Comparison of ENCODE assay signal across 23 cellular contexts in the genomic region with DNA sequence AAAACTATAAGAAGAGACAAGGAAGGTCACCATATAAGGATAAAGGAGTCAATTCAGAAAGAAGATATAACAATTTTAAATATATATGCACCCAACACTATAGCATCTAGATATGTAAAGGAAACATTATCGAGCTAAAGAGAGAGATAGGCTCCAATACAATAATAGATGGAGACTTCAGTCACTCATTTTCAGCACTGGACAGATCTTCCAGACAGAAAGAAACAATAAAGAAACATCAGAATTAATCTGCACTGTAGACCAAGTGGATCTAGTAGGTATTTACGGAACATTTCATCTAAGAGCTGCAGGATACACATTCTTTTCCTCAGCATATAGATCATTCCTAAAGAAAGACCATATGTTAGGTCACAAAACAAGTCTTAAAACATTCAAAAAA.
DNase-seq lines count a peak whose midpoint lies in the region; FAIRE-seq and TF ChIP-seq lines count a peak whose summit lies in the region.
"Had no signal": no experiment of that assay in that cellular context is flagged by ENCODE, and none has a peak within 500 bp of the region (broad histone marks: within the 10 kb centered on the region; RNA-seq: fewer than 3 reads in every experiment).

No MANE protein-coding gene starts in this region.

- no peaks in the 10 kb centered on the region for H3K4me1 ChIP-seq in endodermal cell (ENCODE audit: control insufficient read depth, insufficient read depth, low read length)
- H3K4me1 ChIP-seq: BLaER1 treated with 17β-estradiol and CSF1 and Interleukin-3, amounts not matched to agents 10 nM and 100 nM; Caco-2 had no signal

- TF ChIP-seq RAD21 in Ishikawa (IDR thresholded peaks at IDR 0.05; ENCODE audit: low read depth): no peak

- WGBS in endodermal cell (ENCODE audit: insufficient coverage in 1 of 2, insufficient read length in 1 of 2), 2 experiments: 98% methylated on average over 2 of the region's 2 CpGs; no CpG with 5 or more reads in 1 of the 2 experiments

- H3K36me3 ChIP-seq in endodermal cell (ENCODE audit: control insufficient read depth, insufficient read depth, low read length): peaks cover 37% of the 10 kb centered on the region
- H3K36me3 ChIP-seq: BLaER1 treated with 17β-estradiol and CSF1 and Interleukin-3, amounts not matched to agents 10 nM and 100 nM had no signal

- TF ChIP-seq CTCF in endodermal cell (conservative IDR thresholded peaks at IDR 0.05) (no peak), GM10248 (IDR thresholded peaks at IDR 0.05; ENCODE audit: control extremely low read depth, extremely low read depth, low read depth, missing control alignments) (no peak)

- H3K27ac ChIP-seq in endodermal cell (ENCODE audit: low read depth, low read length): no peak overlapping the region
- H3K27ac ChIP-seq: BLaER1 treated with 17β-estradiol and CSF1 and Interleukin-3, amounts not matched to agents 10 nM and 100 nM; C4-2B had no signal

- H3K27me3 ChIP-seq in endodermal cell (ENCODE audit: control insufficient read depth, insufficient read depth, low read length, poor library complexity, severe bottlenecking): no peaks in the 10 kb centered on the region
- H3K27me3 ChIP-seq: BLaER1 treated with 17β-estradiol and CSF1 and Interleukin-3, amounts not matched to agents 10 nM and 100 nM had no signal

- FAIRE-seq in frontal cortex (lab: Jason Lieb, UNC): no peak
- FAIRE-seq: D721Med, GM12891, GM19239 had no signal

- H3K27me3 Mint-ChIP-seq in endodermal cell (ENCODE audit: insufficient read depth): no peaks in the 10 kb centered on the region
- H3K27me3 Mint-ChIP-seq: B cell; CD4-positive, alpha-beta T cell had no signal

- H3K36me3 Mint-ChIP-seq in endodermal cell (ENCODE audit: low read depth): peaks cover 33% of the 10 kb centered on the region
- H3K36me3 Mint-ChIP-seq: CD8-positive, alpha-beta T cell had no signal

- POLR2A ChIA-PET in GM10248 (lab: Yijun Ruan, JAX): no interaction called here

- DNase-seq in EH (ENCODE audit: low read depth): peak; percentile 1
- no peak for DNase-seq in endodermal cell
- DNase-seq in renal cortical epithelial cell (ENCODE audit: low read depth): peak; percentile 3
- no peak for DNase-seq in GM10248 (ENCODE audit: extremely low spot score)
- no peak for DNase-seq in NCI-H510A (lab: John Stamatoyannopoulos, UW)
- no peak for DNase-seq in activated CD4-positive, alpha-beta T cell treated with anti-CD3 and anti-CD28 coated beads for 1 hour
- DNase-seq in frontal cortex (ENCODE audit: low spot score in 2 of 2): no peak
- DNase-seq: 8988T; AML-193; Caco-2; Calu3; CD4-positive, alpha-beta T cell; CD8-positive, alpha-beta T cell; DMS79 treated with DMSO at 0.1 percent for 48 hours; EL; GDM1 had no signal

- no peak for TF ChIP-seq EP300 in Ishikawa (IDR thresholded peaks at IDR 0.05; ENCODE audit: borderline replicate concordance)

- peaks cover 73% of the 10 kb centered on the region for H3K9me3 Mint-ChIP-seq in endodermal cell

- no peak overlapping the region for H3K9ac ChIP-seq in endodermal cell (ENCODE audit: extremely low read depth, low read length, poor library complexity, severe bottlenecking)
- H3K9ac ChIP-seq: BLaER1 treated with 17β-estradiol and CSF1 and Interleukin-3, amounts not matched to agents 10 nM and 100 nM had no signal

- peaks cover 86% of the 10 kb centered on the region for H3K9me3 ChIP-seq in endodermal cell (ENCODE audit: control insufficient read depth, low read length)
- H3K9me3 ChIP-seq: Caco-2 had no signal

- no peak overlapping the region for H3K27ac Mint-ChIP-seq in endodermal cell
- H3K27ac Mint-ChIP-seq: B cell; CD4-positive, alpha-beta T cell; CD8-positive, alpha-beta T cell had no signal

- H3K4me1 Mint-ChIP-seq in endodermal cell: peaks cover 6% of the 10 kb centered on the region
- H3K4me1 Mint-ChIP-seq: B cell had no signal

- CTCF ChIA-PET in GM10248 (lab: Yijun Ruan, JAX): no interaction called here

- H3K4me3 Mint-ChIP-seq in endodermal cell: no peak overlapping the region
- H3K4me3 Mint-ChIP-seq: B cell; CD4-positive, alpha-beta T cell; CD8-positive, alpha-beta T cell had no signal

- peak overlapping the region; percentile 43 for H3K4me3 ChIP-seq in endodermal cell (ENCODE audit: low read length)
- H3K4me3 ChIP-seq: BLaER1 treated with 17β-estradiol and CSF1 and Interleukin-3, amounts not matched to agents 10 nM and 100 nM had no signal

TF ChIP-seq in Ishikawa, 13 proteins besides CTCF, POLR2A, EP300 and RAD21:
- no peak for TF ChIP-seq TCF12 (IDR thresholded peaks at IDR 0.05; ENCODE audit: low read depth)
- TF ChIP-seq CEBPB (IDR thresholded peaks at IDR 0.05): no peak
- TF ChIP-seq, protein P1, sequence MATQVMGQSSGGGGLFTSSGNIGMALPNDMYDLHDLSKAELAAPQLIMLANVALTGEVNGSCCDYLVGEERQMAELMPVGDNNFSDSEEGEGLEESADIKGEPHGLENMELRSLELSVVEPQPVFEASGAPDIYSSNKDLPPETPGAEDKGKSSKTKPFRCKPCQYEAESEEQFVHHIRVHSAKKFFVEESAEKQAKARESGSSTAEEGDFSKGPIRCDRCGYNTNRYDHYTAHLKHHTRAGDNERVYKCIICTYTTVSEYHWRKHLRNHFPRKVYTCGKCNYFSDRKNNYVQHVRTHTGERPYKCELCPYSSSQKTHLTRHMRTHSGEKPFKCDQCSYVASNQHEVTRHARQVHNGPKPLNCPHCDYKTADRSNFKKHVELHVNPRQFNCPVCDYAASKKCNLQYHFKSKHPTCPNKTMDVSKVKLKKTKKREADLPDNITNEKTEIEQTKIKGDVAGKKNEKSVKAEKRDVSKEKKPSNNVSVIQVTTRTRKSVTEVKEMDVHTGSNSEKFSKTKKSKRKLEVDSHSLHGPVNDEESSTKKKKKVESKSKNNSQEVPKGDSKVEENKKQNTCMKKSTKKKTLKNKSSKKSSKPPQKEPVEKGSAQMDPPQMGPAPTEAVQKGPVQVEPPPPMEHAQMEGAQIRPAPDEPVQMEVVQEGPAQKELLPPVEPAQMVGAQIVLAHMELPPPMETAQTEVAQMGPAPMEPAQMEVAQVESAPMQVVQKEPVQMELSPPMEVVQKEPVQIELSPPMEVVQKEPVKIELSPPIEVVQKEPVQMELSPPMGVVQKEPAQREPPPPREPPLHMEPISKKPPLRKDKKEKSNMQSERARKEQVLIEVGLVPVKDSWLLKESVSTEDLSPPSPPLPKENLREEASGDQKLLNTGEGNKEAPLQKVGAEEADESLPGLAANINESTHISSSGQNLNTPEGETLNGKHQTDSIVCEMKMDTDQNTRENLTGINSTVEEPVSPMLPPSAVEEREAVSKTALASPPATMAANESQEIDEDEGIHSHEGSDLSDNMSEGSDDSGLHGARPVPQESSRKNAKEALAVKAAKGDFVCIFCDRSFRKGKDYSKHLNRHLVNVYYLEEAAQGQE (IDR thresholded peaks at IDR 0.05; ENCODE audit: low read depth): peak; percentile 59; the same call in 1 of the 2 replicates
- TF ChIP-seq TEAD4 (IDR thresholded peaks at IDR 0.05): no peak

Comparison
In these comparisons a context has a peak if more than half of its experiments do, and no peak if none do; other contexts are left out.
1. DNase-seq: peak in EH (single experiment) and renal cortical epithelial cell (single experiment); none in endodermal cell (single experiment), GM10248 (single experiment), NCI-H510A (single experiment), activated CD4-positive, alpha-beta T cell treated with anti-CD3 and anti-CD28 coated beads for 1 hour (single experiment) and frontal cortex (0 of 2).